In the genomic region with DNA sequence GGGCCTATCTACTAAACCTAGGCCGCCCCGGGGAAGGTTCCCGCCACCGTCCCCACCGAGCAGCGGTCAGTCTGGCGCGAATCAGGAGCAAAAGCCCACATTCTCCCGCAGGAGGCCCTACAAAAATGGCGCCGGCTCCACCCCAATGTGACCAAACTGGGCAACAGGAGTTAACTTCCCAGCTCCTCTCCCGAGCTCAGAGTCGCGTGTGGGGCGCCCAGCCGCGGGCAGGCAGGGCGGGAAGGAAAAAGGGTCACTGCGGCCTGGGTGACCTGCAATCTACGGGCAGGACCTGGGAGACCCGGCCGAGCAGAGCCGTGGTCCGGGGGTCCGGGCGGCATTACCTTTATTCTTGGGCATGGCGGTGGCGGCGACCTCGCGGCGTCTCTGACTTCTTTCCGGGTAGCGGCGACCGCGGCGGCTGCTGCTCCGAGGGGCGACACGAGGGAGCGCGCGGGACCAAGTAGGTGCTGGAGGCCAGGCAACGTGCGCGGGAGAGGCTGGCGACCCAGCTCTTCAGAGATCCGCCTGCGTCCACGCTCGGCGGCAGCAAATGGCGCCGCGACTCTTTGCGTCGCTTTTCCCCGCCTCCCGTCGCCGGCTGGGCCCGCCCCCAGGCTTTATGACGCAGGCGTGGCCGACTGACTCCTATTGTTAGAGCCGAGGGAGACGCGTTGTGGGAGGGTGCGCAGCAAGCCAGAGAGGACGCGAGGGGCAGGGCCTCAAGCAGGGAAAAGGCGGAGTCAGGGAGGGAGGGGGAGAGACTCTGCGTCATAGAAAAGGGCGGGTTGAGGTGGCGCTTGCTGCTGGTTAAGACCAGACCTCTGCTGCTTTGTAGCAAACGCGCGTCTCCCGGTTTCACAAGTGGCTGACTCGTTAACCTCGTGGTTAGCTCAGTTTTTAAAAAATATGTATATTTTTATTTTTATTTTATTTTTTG, we compare ENCODE assay signal across 1 cellular context.
A peak's percentile ranks its signal among the peaks of the same experiment; 100 is the strongest.
TF ChIP-seq lines count a peak whose summit lies in the region.

A gene with protein sequence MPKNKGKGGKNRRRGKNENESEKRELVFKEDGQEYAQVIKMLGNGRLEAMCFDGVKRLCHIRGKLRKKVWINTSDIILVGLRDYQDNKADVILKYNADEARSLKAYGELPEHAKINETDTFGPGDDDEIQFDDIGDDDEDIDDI (minus strand): TSS at position 558 of the 940 bp plus-strand sequence. CDS start 198 bp downstream, at position 360.

TF ChIP-seq in K562, 482 proteins besides CTCF, POLR2A, EP300 and RAD21 (continued from another document):
- no peak for TF ChIP-seq CUX1 (CRISPR knock-in tag; IDR thresholded peaks at IDR 0.05)
- peak in 1 of 2 experiments; percentile 66; a peak in 2 of 4 replicates for TF ChIP-seq HDAC1 (IDR thresholded peaks at IDR 0.05)
- 0 out of 2 replicates have a peak, but pooled peaks have one; percentile 63 for TF ChIP-seq RBM14 (IDR thresholded peaks at IDR 0.05; ENCODE audit: borderline replicate concordance, insufficient read depth, low read depth, low read length)
- TF ChIP-seq, protein P1, sequence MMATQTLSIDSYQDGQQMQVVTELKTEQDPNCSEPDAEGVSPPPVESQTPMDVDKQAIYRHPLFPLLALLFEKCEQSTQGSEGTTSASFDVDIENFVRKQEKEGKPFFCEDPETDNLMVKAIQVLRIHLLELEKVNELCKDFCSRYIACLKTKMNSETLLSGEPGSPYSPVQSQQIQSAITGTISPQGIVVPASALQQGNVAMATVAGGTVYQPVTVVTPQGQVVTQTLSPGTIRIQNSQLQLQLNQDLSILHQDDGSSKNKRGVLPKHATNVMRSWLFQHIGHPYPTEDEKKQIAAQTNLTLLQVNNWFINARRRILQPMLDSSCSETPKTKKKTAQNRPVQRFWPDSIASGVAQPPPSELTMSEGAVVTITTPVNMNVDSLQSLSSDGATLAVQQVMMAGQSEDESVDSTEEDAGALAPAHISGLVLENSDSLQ (IDR thresholded peaks at IDR 0.05), result 0 out of 2 replicates have a peak, but pooled peaks have one; percentile 18
- peak; percentile 63 for TF ChIP-seq TAF1 (IDR thresholded peaks at IDR 0.05; ENCODE audit: control insufficient read depth, extremely low read depth, insufficient read depth, low read length, severe bottlenecking)
- peak; percentile 94 for TF ChIP-seq CREM (IDR thresholded peaks at IDR 0.05; ENCODE audit: low read depth)
- TF ChIP-seq POLR2AphosphoS5 (IDR thresholded peaks at IDR 0.05; ENCODE audit: control insufficient read depth, insufficient read depth, low read depth, low read length), result peak; percentile 80
- TF ChIP-seq E2F3 (CRISPR knock-in tag; IDR thresholded peaks at IDR 0.05), result no peak
- TF ChIP-seq C11orf30 (IDR thresholded peaks at IDR 0.05; ENCODE audit: low read depth), result peak; percentile 25; the same call in 1 of the 2 replicates
- peak; percentile 55; the same call in 1 of the 2 replicates for TF ChIP-seq PHF8 (IDR thresholded peaks at IDR 0.05; ENCODE audit: borderline replicate concordance, low read length)
- TF ChIP-seq TARDBP (IDR thresholded peaks at IDR 0.05), result no peak
- peak; percentile 87; the same call in 1 of the 2 replicates for TF ChIP-seq EP400 (IDR thresholded peaks at IDR 0.05)
- TF ChIP-seq ZNF140 (CRISPR knock-in tag; IDR thresholded peaks at IDR 0.05), result no peak
- peak; percentile 45 for TF ChIP-seq GABPB1 (CRISPR knock-in tag; IDR thresholded peaks at IDR 0.05)
- TF ChIP-seq OTX1 (CRISPR knock-in tag; IDR thresholded peaks at IDR 0.05), result no peak
- peak; percentile 53; the same call in 1 of the 2 replicates for TF ChIP-seq KLF16 (IDR thresholded peaks at IDR 0.05)
- TF ChIP-seq HNRNPLL (IDR thresholded peaks at IDR 0.05; ENCODE audit: low read depth, low read length, poor library complexity, severe bottlenecking), result peak; percentile 62
- peak; percentile 67 for TF ChIP-seq ZFX (CRISPR knock-in tag; IDR thresholded peaks at IDR 0.05)
- TF ChIP-seq CREB1 (IDR thresholded peaks at IDR 0.05), result peak; percentile 93
- peak; percentile 92 for TF ChIP-seq CREB1 (CRISPR knock-in tag; IDR thresholded peaks at IDR 0.05)
- no peak for TF ChIP-seq PCBP1 (IDR thresholded peaks at IDR 0.05; ENCODE audit: low read depth, low read length, poor library complexity, severe bottlenecking)
- TF ChIP-seq NRF1 (conservative IDR thresholded peaks at IDR 0.05 in 1 of 2, IDR thresholded peaks at IDR 0.05 in 1 of 2), result peak; percentile 94 to 95
- peak; percentile 33 for TF ChIP-seq U2AF1 (optimal IDR thresholded peaks at IDR 0.05; ENCODE audit: low read depth, low read length)
- TF ChIP-seq NFRKB (IDR thresholded peaks at IDR 0.05; ENCODE audit: low read depth), result 0 out of 2 replicates have a peak, but pooled peaks have one; percentile 41
- TF ChIP-seq FIP1L1 (IDR thresholded peaks at IDR 0.05; ENCODE audit: low read depth, low read length, poor library complexity, severe bottlenecking), result peak; percentile 64
- TF ChIP-seq KDM1A (IDR thresholded peaks at IDR 0.05), result 0 out of 4 replicates have a peak, but pooled peaks of 1 of the 2 experiments have one; percentile 28
- TF ChIP-seq JUN (IDR thresholded peaks at IDR 0.05; ENCODE audit: borderline replicate concordance, low read depth, low read length), result no peak
- no peak for TF ChIP-seq JUN (CRISPR knock-in tag; IDR thresholded peaks at IDR 0.05; ENCODE audit: borderline replicate concordance)
- TF ChIP-seq, protein P2, sequence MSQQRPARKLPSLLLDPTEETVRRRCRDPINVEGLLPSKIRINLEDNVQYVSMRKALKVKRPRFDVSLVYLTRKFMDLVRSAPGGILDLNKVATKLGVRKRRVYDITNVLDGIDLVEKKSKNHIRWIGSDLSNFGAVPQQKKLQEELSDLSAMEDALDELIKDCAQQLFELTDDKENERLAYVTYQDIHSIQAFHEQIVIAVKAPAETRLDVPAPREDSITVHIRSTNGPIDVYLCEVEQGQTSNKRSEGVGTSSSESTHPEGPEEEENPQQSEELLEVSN (IDR thresholded peaks at IDR 0.05; ENCODE audit: borderline replicate concordance in 1 of 2, extremely low read depth in 1 of 2, insufficient read depth in 1 of 2, insufficient read length in 1 of 2, low read depth in 1 of 2, low read length in 1 of 2, poor library complexity in 1 of 2, severe bottlenecking in 1 of 2), result peak in 1 of 2 experiments; percentile 63
- peak; percentile 41 for TF ChIP-seq PHF20 (IDR thresholded peaks at IDR 0.05; ENCODE audit: partially characterized antibody)
- peak; percentile 79 for TF ChIP-seq ATF7 (IDR thresholded peaks at IDR 0.05)
- 0 out of 2 replicates have a peak, but pooled peaks have one; percentile 14 for TF ChIP-seq HNRNPL (IDR thresholded peaks at IDR 0.05; ENCODE audit: low read depth, low read length)
